In the genomic region with DNA sequence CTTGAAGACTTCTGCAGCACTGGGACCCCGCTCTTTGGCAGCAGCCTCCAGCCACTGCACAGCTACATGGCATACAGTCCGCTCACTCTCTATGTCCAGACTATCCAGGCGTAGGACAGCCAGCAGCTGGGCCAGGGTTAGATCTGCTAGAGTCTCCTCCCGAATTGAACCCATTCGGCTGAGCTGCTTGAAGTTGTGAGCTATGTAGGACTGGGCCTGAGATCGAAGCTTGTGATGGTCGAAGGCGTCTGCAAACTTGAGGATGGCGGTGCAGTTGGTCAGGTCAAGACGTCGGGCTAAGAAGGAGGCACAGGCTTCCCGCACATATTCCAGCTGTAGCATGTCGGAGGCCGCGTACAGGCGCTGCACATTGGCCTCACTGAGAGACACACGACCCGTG, we compare ENCODE assay signal across 8 cellular contexts. TPM values are rescaled to one million over a fixed set of nuclear protein-coding genes. Genes with fewer than 3 reads are reported as not detected.
DNase-seq lines count a peak whose midpoint lies in the region; ATAC-seq, FAIRE-seq and TF ChIP-seq lines count a peak whose summit lies in the region.

No MANE protein-coding gene starts in this region.

- CTCF ChIA-PET in CD8-positive, alpha-beta memory T cell (lab: Charles Lee): interaction anchor here (0.6 kb wide), 1 partner anchor 225 kb away, joined by 3 read pairs; no protein-coding TSS in a partner anchor
- CTCF ChIA-PET in Panc1 (lab: Charles Lee) (no interaction called here), endothelial cell of umbilical vein (lab: Charles Lee) (no interaction called here)

- H4K20me1 ChIP-seq in endothelial cell of umbilical vein (replicated peaks; ENCODE audit: control insufficient read depth, extremely low read depth, insufficient read depth, low read length): no peaks in the 10 kb centered on the region

- H3K27me3 ChIP-seq in CD8-positive, alpha-beta memory T cell (ENCODE audit: insufficient read depth, low read length, poor library complexity, severe bottlenecking): no peaks in the 10 kb centered on the region
- H3K27me3 ChIP-seq in Panc1 (ENCODE audit: control insufficient read depth, insufficient read depth, low read length) (no peaks in the 10 kb centered on the region), endothelial cell of umbilical vein (ENCODE audit: control insufficient read depth in 2 of 2, insufficient read depth in 2 of 2, low read length in 2 of 2) (no peaks in the 10 kb centered on the region), pancreas (no peaks in the 10 kb centered on the region)

- peaks cover 13% of the 10 kb centered on the region for H3K4me1 ChIP-seq in CD8-positive, alpha-beta memory T cell (ENCODE audit: insufficient read depth, low read length)
- H3K4me1 ChIP-seq in Panc1 (ENCODE audit: control insufficient read depth, insufficient read depth, low read length) (peaks cover 3% of the 10 kb centered on the region; the same call in 1 of the 2 replicates), endothelial cell of umbilical vein (ENCODE audit: control insufficient read depth, extremely low read depth, insufficient read depth, low read length) (peaks cover 4% of the 10 kb centered on the region), pancreas (peaks cover 6 to 21% (median 18%) of the 10 kb centered on the region in 3 donors)

- peak overlapping the region in 5 of 8 donors; percentile 43 to 95 (median 89) for H3K27ac Mint-ChIP-seq in CD8-positive, alpha-beta memory T cell

- H3K9me1 ChIP-seq in endothelial cell of umbilical vein (replicated peaks; ENCODE audit: control insufficient read depth, extremely low read depth, insufficient read depth, low read length): no peaks in the 10 kb centered on the region

- dilution Hi-C loops in endothelial cell of umbilical vein (cut with MboI; ENCODE audit: extremely low pct_ligation_motif_present, low sequenced_read_pairs): no loop called here

- no peaks in the 10 kb centered on the region for H3K9me3 Mint-ChIP-seq in CD8-positive, alpha-beta memory T cell

- TF ChIP-seq CTCF in Panc1 (IDR thresholded peaks at IDR 0.05): no peak
- TF ChIP-seq CTCF in endothelial cell of umbilical vein (IDR thresholded peaks at IDR 0.05; ENCODE audit: extremely low read depth in 1 of 2, insufficient read depth in 1 of 2, low read depth in 1 of 2, low read length in 2 of 2): no peak
- no peak for TF ChIP-seq CTCF in pancreas (IDR thresholded peaks at IDR 0.05)

- POLR2A ChIA-PET in CD8-positive, alpha-beta memory T cell (lab: Charles Lee): no interaction called here
- POLR2A ChIA-PET in Panc1 (lab: Charles Lee) (no interaction called here), endothelial cell of umbilical vein (lab: Charles Lee) (no interaction called here)

- H3K79me2 ChIP-seq in endothelial cell of umbilical vein (ENCODE audit: control insufficient read depth, insufficient read depth, low read length): no peaks in the 10 kb centered on the region

- BruUV-seq in Panc1 (replicated peaks; lab: Mats Ljungman, UMichigan): no TSS peak
- no TSS peak for BruUV-seq in endothelial cell of umbilical vein (replicated peaks; lab: Mats Ljungman, UMichigan)

- H3K9me3 ChIP-seq in CD8-positive, alpha-beta memory T cell (ENCODE audit: low read length): no peaks in the 10 kb centered on the region
- H3K9me3 ChIP-seq in Panc1 (ENCODE audit: control insufficient read depth, insufficient read depth, low read depth, low read length): no peaks in the 10 kb centered on the region
- no peaks in the 10 kb centered on the region for H3K9me3 ChIP-seq in endothelial cell of umbilical vein (replicated peaks; ENCODE audit: control insufficient read depth, insufficient read depth, low read length)
- no peaks in the 10 kb centered on the region for H3K9me3 ChIP-seq in pancreas

- in situ Hi-C loops in Panc1 (cut with HindIII; ENCODE audit: low pct_unique_long_range_greater_than_20kb, low sequenced_read_pairs): no loop called here

- FAIRE-seq in endothelial cell of umbilical vein (lab: Jason Lieb, UNC): no peak
- no peak for FAIRE-seq in pancreas (lab: Jason Lieb, UNC)

- H2AFZ ChIP-seq in endothelial cell of umbilical vein (ENCODE audit: low read depth, low read length): peak overlapping the region; percentile 99

- H3K4me3 ChIP-seq in CD8-positive, alpha-beta memory T cell (ENCODE audit: low read length): peak overlapping the region; percentile 80
- H3K4me3 ChIP-seq in Panc1 (ENCODE audit: low read depth in 2 of 2, low read length in 2 of 2) (peak overlapping the region; percentile 56 to 64), endothelial cell of umbilical vein (replicated peaks in 1 of 3; ENCODE audit: insufficient read depth in 1 of 3, low read depth in 1 of 3, low read length in 3 of 3) (peak overlapping the region in 1 of 3 experiments; percentile 48), pancreas (peak overlapping the region in 3 of 4 donors; percentile 55 to 82 (median 73))

- intact Hi-C loops in Panc1 (cut with micrococcal nuclease; ENCODE audit: unreplicated experiment): loop anchor here (10.0 kb wide), 1 partner anchor 119 kb away; no protein-coding TSS in a partner anchor
- intact Hi-C loops in endothelial cell of umbilical vein (cut with micrococcal nuclease): loop anchor here (10.0 kb wide), 2 partner anchors 119 to 451 kb away; no protein-coding TSS in a partner anchor
- intact Hi-C loops in pancreas (cut with DNase I): loop anchor here in 1 of 3 donors (5.0 kb wide), 1 partner anchor 56 kb away; no protein-coding TSS in a partner anchor

- H3K36me3 Mint-ChIP-seq in CD8-positive, alpha-beta memory T cell: peaks cover 3 to 15% (median 9%) of the 10 kb centered on the region in 3 donors

- H3K36me3 ChIP-seq in CD8-positive, alpha-beta memory T cell (ENCODE audit: insufficient read depth, low read length): no peaks in the 10 kb centered on the region
- H3K36me3 ChIP-seq in Panc1 (ENCODE audit: control insufficient read depth, insufficient read depth, low read length) (no peaks in the 10 kb centered on the region), endothelial cell of umbilical vein (ENCODE audit: control insufficient read depth in 2 of 2, extremely low read depth in 1 of 2, insufficient read depth in 2 of 2, low read length in 2 of 2) (no peaks in the 10 kb centered on the region), pancreas (no peaks in the 10 kb centered on the region)

- H3K9ac ChIP-seq in endothelial cell of umbilical vein (replicated peaks; ENCODE audit: extremely low read depth, insufficient read depth, low read length): no peak overlapping the region

- H3K27me3 Mint-ChIP-seq in CD8-positive, alpha-beta memory T cell: peaks cover 0 to 1% of the 10 kb centered on the region in 2 donors

- peaks cover 35 to 47% (median 45%) of the 10 kb centered on the region in 3 donors for H3K4me1 Mint-ChIP-seq in CD8-positive, alpha-beta memory T cell

- no peak for DNase-seq in CD8-positive, alpha-beta memory T cell
- DNase-seq in Panc1 (ENCODE audit: low read depth, low spot score) (no peak), endothelial cell of umbilical vein (ENCODE audit: low read depth, low spot score) (no peak), pancreas (peak in 1 of 6 donors; percentile 9), amygdala (lab: John Stamatoyannopoulos, UW) (no peak)

- WGBS in pancreas, 2 donors: 95 to 98% methylated on average over 15 to 18 of the region's 18 CpGs

- peak overlapping the region; percentile 83 for H3K4me2 ChIP-seq in endothelial cell of umbilical vein (ENCODE audit: insufficient read depth, low read length)

- ATAC-seq in Panc1 (no peak), pancreas (no peak), GM18502 (IDR thresholded peaks at IDR 0.05; ENCODE audit: poor library complexity, unreplicated experiment) (no peak), GM18511 (IDR thresholded peaks at IDR 0.05; ENCODE audit: unreplicated experiment) (no peak), GM19467 (IDR thresholded peaks at IDR 0.05; ENCODE audit: unreplicated experiment) (no peak)

- H3K27ac ChIP-seq in CD8-positive, alpha-beta memory T cell (ENCODE audit: low read depth, low read length): no peak overlapping the region
- H3K27ac ChIP-seq in Panc1 (ENCODE audit: low read length): no peak overlapping the region
- no peak overlapping the region for H3K27ac ChIP-seq in endothelial cell of umbilical vein (ENCODE audit: insufficient read depth, low read depth, low read length)
- no peak overlapping the region for H3K27ac ChIP-seq in pancreas

- H3K4me3 Mint-ChIP-seq in CD8-positive, alpha-beta memory T cell: peak overlapping the region; percentile 94 to 98 (median 95)

- no peak for TF ChIP-seq POLR2A in endothelial cell of umbilical vein (IDR thresholded peaks at IDR 0.05; ENCODE audit: low read depth, low read length)

TF ChIP-seq in endothelial cell of umbilical vein, 7 proteins besides CTCF, POLR2A, EP300 and RAD21:
- TF ChIP-seq JUN (IDR thresholded peaks at IDR 0.05; ENCODE audit: borderline replicate concordance, insufficient read depth, insufficient read length, low read depth): no peak
- no peak for TF ChIP-seq GATA2 (IDR thresholded peaks at IDR 0.05; ENCODE audit: insufficient read depth, insufficient read length, low read depth, low read length)
- no peak for TF ChIP-seq FOS (IDR thresholded peaks at IDR 0.05; ENCODE audit: borderline replicate concordance, insufficient read depth, low read length)
- TF ChIP-seq MYC (IDR thresholded peaks at IDR 0.05; ENCODE audit: low read depth, low read length): no peak
- no peak for TF ChIP-seq EZH2 (IDR thresholded peaks at IDR 0.05; ENCODE audit: borderline replicate concordance, low read depth, low read length, severe bottlenecking)
- TF ChIP-seq, protein P1, sequence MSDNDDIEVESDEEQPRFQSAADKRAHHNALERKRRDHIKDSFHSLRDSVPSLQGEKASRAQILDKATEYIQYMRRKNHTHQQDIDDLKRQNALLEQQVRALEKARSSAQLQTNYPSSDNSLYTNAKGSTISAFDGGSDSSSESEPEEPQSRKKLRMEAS (IDR thresholded peaks at IDR 0.05; ENCODE audit: insufficient read depth, insufficient read length): no peak
- TF ChIP-seq POLR2AphosphoS5 (IDR thresholded peaks at IDR 0.05; ENCODE audit: insufficient read depth, low read depth, low read length): no peak
TF ChIP-seq in endothelial cell of umbilical vein: peak in this region for 0.

RNA-seq across cellular contexts. Expression of a gene that starts 0.9 kb away (rescaled TPM):
- total RNA-seq in CD8-positive, alpha-beta memory T cell: 1 to 10 TPM; 4.1 to 4.4 TPM
- 8.2 TPM for polyA plus RNA-seq in CD8-positive, alpha-beta memory T cell
- 5.5 TPM for total RNA-seq in Panc1 (2021; ENCODE audit: unreplicated experiment)
- 4.2 TPM for polyA plus RNA-seq in Panc1 (2012; ENCODE audit: insufficient read length)
- 3.1 and 4.4 TPM in 2 replicates for total RNA-seq in endothelial cell of umbilical vein
- 2.1 TPM in 2 replicates for polyA plus RNA-seq in endothelial cell of umbilical vein
- 1.1 TPM in 2 replicates for polyA plus RNA-seq in endothelial cell of umbilical vein (2011; cell fraction: cytosol; rRNA removed)
- polyA plus RNA-seq in endothelial cell of umbilical vein (2011; cell fraction: nucleus; rRNA removed): 0.94 and 1.1 TPM in 2 replicates
- 1.2 and 1.8 TPM in 2 replicates for polyA plus RNA-seq in endothelial cell of umbilical vein (2012)
- 9.0 and 12.2 TPM in 2 replicates for polyA minus RNA-seq in endothelial cell of umbilical vein
- polyA minus RNA-seq in endothelial cell of umbilical vein (2011; cell fraction: cytosol; rRNA and poly(A)+ RNA removed): 7.9 TPM
- 4.4 and 4.6 TPM in 2 replicates for polyA minus RNA-seq in endothelial cell of umbilical vein (2011; cell fraction: nucleus; rRNA and poly(A)+ RNA removed)
- 1 to 10 TPM; 2.7 to 5.9 (median 4.1) TPM for total RNA-seq in pancreas
- polyA plus RNA-seq in pancreas: 1 to 10 TPM; 1.9 to 3.7 TPM
